12 cellular contexts compared by ENCODE assay signal in the genomic region with DNA sequence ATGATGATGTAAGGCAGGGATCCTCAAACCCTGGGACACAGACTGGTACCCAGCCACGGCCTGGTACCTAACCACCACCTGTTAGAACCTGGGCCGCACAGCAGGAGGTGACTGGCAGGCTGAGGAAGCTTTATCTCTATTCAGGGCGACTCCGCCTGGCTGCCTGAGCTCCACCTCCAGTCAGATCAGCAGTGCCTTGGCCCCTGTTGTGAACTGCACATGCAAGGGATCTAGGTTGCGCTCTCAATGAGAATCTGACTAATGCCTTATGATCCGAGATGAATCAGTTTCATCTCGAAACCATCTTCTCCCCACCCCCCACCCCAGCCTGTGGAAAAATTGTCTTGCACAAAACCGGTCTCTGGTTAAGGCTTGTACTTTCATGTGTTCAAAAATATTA. TPM values are rescaled to one million over a fixed set of nuclear protein-coding genes. Genes with fewer than 3 reads are reported as not detected.
DNase-seq lines count a peak whose midpoint lies in the region; ATAC-seq and TF ChIP-seq lines count a peak whose summit lies in the region.
"Had no signal": no experiment of that assay in that cellular context is flagged by ENCODE, and none has a peak within 500 bp of the region (broad histone marks: within the 10 kb centered on the region; RNA-seq: fewer than 3 reads in every experiment).

No MANE protein-coding gene starts in this region.

- no peak overlapping the region for H3K27ac Mint-ChIP-seq in HFFc6
- H3K27ac Mint-ChIP-seq: T-cell had no signal

- H3K36me3 Mint-ChIP-seq in HFFc6 (ENCODE audit: low read depth), result peaks cover 43% of the 10 kb centered on the region

- no peaks in the 10 kb centered on the region for H3K9me3 Mint-ChIP-seq in HFFc6
- H3K9me3 Mint-ChIP-seq: T-cell had no signal

- TF ChIP-seq CTCF in HFFc6 (IDR thresholded peaks at IDR 0.05), result no peak

- H3K27me3 Mint-ChIP-seq in HFFc6 (ENCODE audit: insufficient read depth), result no peaks in the 10 kb centered on the region; the same call in 1 of the 2 replicates
- H3K27me3 Mint-ChIP-seq: T-cell had no signal

- H3K4me1 Mint-ChIP-seq in HFFc6 (ENCODE audit: low read depth), result peaks cover 63% of the 10 kb centered on the region

- H3K4me3 Mint-ChIP-seq in HFFc6, result no peak overlapping the region

- no peak for ATAC-seq in HG03108 (IDR thresholded peaks at IDR 0.05; ENCODE audit: unreplicated experiment)
- no peak for ATAC-seq in HG02759 (IDR thresholded peaks at IDR 0.05; ENCODE audit: unreplicated experiment)
- no peak for ATAC-seq in GM18858 (IDR thresholded peaks at IDR 0.05; ENCODE audit: unreplicated experiment)
- ATAC-seq: mucosa of descending colon, T-cell had no signal

- DNase-seq in HFFc6 (peak; percentile 33), ecto neural progenitor cell (ENCODE audit: low spot score) (peak; percentile 48), NOMO-1 treated with dmso at 0.1 percent for 144 hours (lab: John Stamatoyannopoulos, UW; ENCODE audit: unreplicated experiment) (no peak)
- peak; percentile 69 to 75 for DNase-seq in activated CD4-positive, alpha-beta T cell treated with anti-CD3 and anti-CD28 coated beads, Interleukin-2, amount 50 U/mL, for 48 hours
- peak; percentile 42 to 57 for DNase-seq in stimulated activated CD4-positive, alpha-beta T cell treated with anti-CD3 and anti-CD28 coated beads, Interleukin-4, amount 100 ng/mL, for 48 hours (ENCODE audit: low read depth in 2 of 2)
- DNase-seq: DMS79, mucosa of descending colon, NCI-H510A had no signal

RNA-seq across cellular contexts. Expression of gene RNPC3, which starts 4.2 kb away (rescaled TPM):
- total RNA-seq in HFFc6 (2021; fragmentation: NEBNext Ultra II Directional; extraction: Animal tissue kit (Norgen Biotek cat#: 25700)), result 1 to 10 TPM; 7.1 to 9.6 (median 7.7) TPM

RNA-seq across cellular contexts. Expression of gene AMY2B, which starts 41.6 kb away (rescaled TPM):
- total RNA-seq in HFFc6 (2021; fragmentation: NEBNext Ultra II Directional; extraction: Animal tissue kit (Norgen Biotek cat#: 25700)), result 1 to 10 TPM in 1 of 6 experiments, under 1 TPM in 5; 0.28 to 1.1 (median 0.35) TPM
